In genomic region chr5:75510417-75510835, GRCh38 we compare ENCODE assay signal across 8 cellular contexts. TPM values are rescaled to one million over a fixed set of nuclear protein-coding genes. Genes with fewer than 3 reads are reported as not detected.
DNase-seq lines count a peak whose midpoint lies in the region; ATAC-seq, FAIRE-seq and TF ChIP-seq lines count a peak whose summit lies in the region.

No MANE protein-coding gene starts in this region.

- H3K36me3 ChIP-seq in BJ (ENCODE audit: control insufficient read depth, insufficient read depth, low read length) (no peaks in the 10 kb centered on the region), MG63 (peaks cover 11% of the 10 kb centered on the region), HepG2 (replicated peaks in 1 of 2; ENCODE audit: control insufficient read depth in 1 of 2, insufficient read depth in 2 of 2, low read length in 2 of 2) (no peaks in the 10 kb centered on the region), thymus (ENCODE audit: control insufficient read depth, insufficient read depth) (no peaks in the 10 kb centered on the region)

- peak overlapping the region; percentile 83 for H3K27ac ChIP-seq in HepG2 (ENCODE audit: extremely low read length, insufficient read depth, low read length)
- peak overlapping the region; percentile 91 for H3K27ac ChIP-seq in thymus (ENCODE audit: low read depth)

- TF ChIP-seq EP300 in HepG2 (IDR thresholded peaks at IDR 0.05; ENCODE audit: low read depth in 2 of 2, low read length in 2 of 2) (no peak), HepG2 (CRISPR knock-in tag; IDR thresholded peaks at IDR 0.05; ENCODE audit: borderline replicate concordance) (no peak)

- TF ChIP-seq RAD21 in HepG2 (CRISPR knock-in tag; IDR thresholded peaks at IDR 0.05), result no peak

- TF ChIP-seq POLR2A in HepG2 (IDR thresholded peaks at IDR 0.05; ENCODE audit: insufficient read depth in 1 of 2, low read depth in 2 of 2, low read length in 2 of 2), result no peak

- TF ChIP-seq CTCF in BJ (IDR thresholded peaks at IDR 0.05; ENCODE audit: insufficient read depth, low read depth, low read length) (no peak), HepG2 (CRISPR knock-in tag; IDR thresholded peaks at IDR 0.05) (no peak)

- no TSS peak for BruUV-seq in HepG2 (replicated peaks; lab: Mats Ljungman, UMichigan)

- H3K27me3 ChIP-seq in BJ (ENCODE audit: control insufficient read depth, insufficient read depth, low read length) (no peaks in the 10 kb centered on the region), MG63 (no peaks in the 10 kb centered on the region), HepG2 (ENCODE audit: control insufficient read depth in 1 of 2, insufficient read depth in 2 of 2, low read length in 2 of 2) (no peaks in the 10 kb centered on the region; a peak in 1 of 5 replicates), thymus (ENCODE audit: control insufficient read depth, insufficient read depth) (no peaks in the 10 kb centered on the region)

- H2AFZ ChIP-seq in HepG2 (ENCODE audit: low read length), result no peak overlapping the region

- H3K4me2 ChIP-seq in HepG2 (ENCODE audit: low read depth, low read length), result peak overlapping the region; percentile 75

- H3K4me3 ChIP-seq in BJ (ENCODE audit: low read depth, low read length) (peak overlapping the region; percentile 91), MG63 (peak overlapping the region; percentile 69), HepG2 (replicated peaks in 1 of 3; ENCODE audit: insufficient read depth in 1 of 3, low read depth in 2 of 3, low read length in 3 of 3) (peak overlapping the region; percentile 88 to 96 (median 89)), thymus (ENCODE audit: low read length) (peak overlapping the region; percentile 86)

- no peak for FAIRE-seq in HepG2 (lab: Jason Lieb, UNC)

- CTCF ChIA-PET in BJ (lab: Yijun Ruan, JAX) (no interaction called here), HepG2 (lab: Yijun Ruan, JAX; ENCODE audit: low intra/inter-chr PET ratio, low total read pairs) (no interaction called here)

- H3K27ac Mint-ChIP-seq in central memory CD8-positive, alpha-beta T cell (ENCODE audit: low read depth), result peak overlapping the region; percentile 91

- no peaks in the 10 kb centered on the region for H3K27me3 Mint-ChIP-seq in central memory CD8-positive, alpha-beta T cell

- WGBS in HepG2 (ENCODE audit: low lambda C conversion rate), result 0% methylated on average over 15 of the region's 15 CpGs
- under 1% methylated on average over 15 of the region's 15 CpGs for WGBS in thymus

- in situ Hi-C loops in HepG2 (cut with HindIII; ENCODE audit: extremely low pct_ligation_motif_present, low pct_unique_long_range_greater_than_20kb), result loop anchor here (25.0 kb wide), 1 partner anchor 823 kb away; the partner anchor contains the start of gene HEXB

- H3K9me3 ChIP-seq in MG63 (no peaks in the 10 kb centered on the region), HepG2 (ENCODE audit: low read length) (no peaks in the 10 kb centered on the region), thymus (ENCODE audit: control insufficient read depth) (no peaks in the 10 kb centered on the region)

- ATAC-seq in GM21367 (IDR thresholded peaks at IDR 0.05; ENCODE audit: unreplicated experiment) (peak; percentile 4), HepG2 (peak; percentile 28), GM19397 (IDR thresholded peaks at IDR 0.05; ENCODE audit: unreplicated experiment) (no peak)
- no peak for ATAC-seq in central memory CD8-positive, alpha-beta T cell (replicated peaks; ENCODE audit: extremely low read depth, poor library complexity, severe bottlenecking)

- peak overlapping the region; percentile 87 for H3K9ac ChIP-seq in HepG2 (ENCODE audit: insufficient read depth, low read depth, low read length)

- POLR2A ChIA-PET in BJ (lab: Charles Lee), result no interaction called here
- POLR2A ChIA-PET in HepG2 (lab: Yijun Ruan, JAX), result no interaction called here

- peak overlapping the region; percentile 89 for H3K4me3 Mint-ChIP-seq in central memory CD8-positive, alpha-beta T cell

- H3K4me1 Mint-ChIP-seq in central memory CD8-positive, alpha-beta T cell, result peaks cover 43% of the 10 kb centered on the region

- intact Hi-C loops in HepG2 (cut with micrococcal nuclease; ENCODE audit: unreplicated experiment), result loop anchor here (10.0 kb wide), 1 partner anchor 174 kb away; no protein-coding TSS in a partner anchor

- peaks cover 5% of the 10 kb centered on the region for H3K36me3 Mint-ChIP-seq in central memory CD8-positive, alpha-beta T cell (ENCODE audit: insufficient read depth)

- no peaks in the 10 kb centered on the region for H3K9me3 Mint-ChIP-seq in central memory CD8-positive, alpha-beta T cell

- peaks cover 19% of the 10 kb centered on the region for H4K20me1 ChIP-seq in HepG2 (ENCODE audit: insufficient read depth, low read length)

- DNase-seq in BJ (ENCODE audit: low read depth) (no peak), MG63 (no peak), HepG2 (ENCODE audit: low spot score) (peak; percentile 6), GM19238 (ENCODE audit: insufficient read length, low spot score) (no peak)
- no peak for DNase-seq in central memory CD8-positive, alpha-beta T cell (ENCODE audit: low spot score in 2 of 2)

- H3K79me2 ChIP-seq in HepG2 (ENCODE audit: insufficient read depth, low read length), result peaks cover 68% of the 10 kb centered on the region

- H3K4me1 ChIP-seq in HepG2 (ENCODE audit: insufficient read depth, low read length) (peaks cover 43% of the 10 kb centered on the region), thymus (ENCODE audit: control insufficient read depth, insufficient read depth, low read length) (peaks cover 7% of the 10 kb centered on the region)

TF ChIP-seq in HepG2, 621 proteins besides CTCF, POLR2A, EP300 and RAD21 (continues in another document):
- TF ChIP-seq ZNF605 (CRISPR knock-in tag; IDR thresholded peaks at IDR 0.05) (0 out of 2 replicates have a peak, but pooled peaks have one; percentile 6), RXRB (CRISPR knock-in tag; IDR thresholded peaks at IDR 0.05; ENCODE audit: borderline replicate concordance) (peak; percentile 2; the same call in 1 of the 2 replicates), ARNT2 (CRISPR knock-in tag; IDR thresholded peaks at IDR 0.05; ENCODE audit: low read depth) (0 out of 2 replicates have a peak, but pooled peaks have one; percentile 3), ZNF337 (CRISPR knock-in tag; IDR thresholded peaks at IDR 0.05; ENCODE audit: borderline replicate concordance, low read depth) (0 out of 2 replicates have a peak, but pooled peaks have one; percentile 8)

RNA-seq across cellular contexts. Expression of gene CERT1, which starts 1.0 kb away (rescaled TPM):
- polyA plus RNA-seq in BJ (2011; rRNA removed) (4.5 and 9.5 TPM in 2 replicates), HepG2 (2011; rRNA removed) (8.2 and 8.6 TPM in 2 replicates), thymus (27.1 TPM)
- polyA minus RNA-seq in BJ (2011; rRNA and poly(A)+ RNA removed), result 17.2 and 24.6 TPM in 2 replicates
- 7.6 and 11.1 TPM in 2 replicates for total RNA-seq in MG63 (2014; rRNA removed; shearing (Covaris generic); ENCODE audit: low replicate concordance)
- total RNA-seq in HepG2 (2016; rRNA removed; fragmentation: Illumina TruSeq; extraction: Trizol), result 12.7 and 23.6 TPM in 2 replicates
- total RNA-seq in HepG2 (2016; cell fraction: cytosol; rRNA removed; fragmentation: Illumina TruSeq; extraction: Trizol; ENCODE audit: low read depth), result 6.2 and 10.7 TPM in 2 replicates
- 12.7 and 24.8 TPM in 2 replicates for total RNA-seq in HepG2 (2016; cell fraction: insoluble cytoplasmic fraction; rRNA removed; fragmentation: Illumina TruSeq; extraction: Trizol)
- 6.2 and 7.1 TPM in 2 replicates for total RNA-seq in HepG2 (2016; cell fraction: membrane; rRNA removed; fragmentation: Illumina TruSeq; extraction: Trizol)
- total RNA-seq in HepG2 (2016; cell fraction: nucleus; rRNA removed; fragmentation: Illumina TruSeq; extraction: Trizol), result 17.7 and 20.0 TPM in 2 replicates
- 3.4 and 4.2 TPM in 2 replicates for polyA plus RNA-seq in HepG2 (2011; cell fraction: cytosol; rRNA removed)
- 9.5 and 10.2 TPM in 2 replicates for polyA plus RNA-seq in HepG2 (2011; cell fraction: nucleus; rRNA removed)
- polyA plus RNA-seq in HepG2 (2012), result 15.3 and 20.7 TPM in 2 replicates
- polyA plus RNA-seq in HepG2 (2016; cell fraction: cytosol; fragmentation: Illumina TruSeq; extraction: Trizol; ENCODE audit: low read depth), result 0.44 and 0.67 TPM in 2 replicates
- polyA plus RNA-seq in HepG2 (2016; cell fraction: insoluble cytoplasmic fraction; fragmentation: Illumina TruSeq; extraction: Trizol; ENCODE audit: low read depth), result 19.8 and 21.8 TPM in 2 replicates
- 2.1 and 2.8 TPM in 2 replicates for polyA plus RNA-seq in HepG2 (2016; cell fraction: membrane; fragmentation: Illumina TruSeq; extraction: Trizol; ENCODE audit: low read depth)
- polyA plus RNA-seq in HepG2 (2016; cell fraction: nucleus; fragmentation: Illumina TruSeq; extraction: Trizol; ENCODE audit: insufficient read depth, low read depth), result 17.9 and 18.3 TPM in 2 replicates
- 11.3 and 12.2 TPM in 2 replicates for polyA minus RNA-seq in HepG2 (2011; rRNA and poly(A)+ RNA removed; ENCODE audit: low replicate concordance)
- polyA minus RNA-seq in HepG2 (2011; cell fraction: cytosol; rRNA and poly(A)+ RNA removed), result 14.3 and 17.3 TPM in 2 replicates
- polyA minus RNA-seq in HepG2 (2011; cell fraction: nucleus; rRNA and poly(A)+ RNA removed), result 46.6 and 47.9 TPM in 2 replicates

RNA-seq across cellular contexts. Expression of gene POLK, which starts 1.3 kb away (rescaled TPM):
- polyA plus RNA-seq in BJ (2011; rRNA removed) (11.8 and 26.1 TPM in 2 replicates), HepG2 (2011; rRNA removed) (7.8 and 8.6 TPM in 2 replicates), thymus (10.2 TPM)
- 15.0 and 22.2 TPM in 2 replicates for polyA minus RNA-seq in BJ (2011; rRNA and poly(A)+ RNA removed)
- total RNA-seq in MG63 (2014; rRNA removed; shearing (Covaris generic); ENCODE audit: low replicate concordance), result 10.9 and 24.0 TPM in 2 replicates
- 11.7 and 17.2 TPM in 2 replicates for total RNA-seq in HepG2 (2016; rRNA removed; fragmentation: Illumina TruSeq; extraction: Trizol)
- 1.6 and 2.7 TPM in 2 replicates for total RNA-seq in HepG2 (2016; cell fraction: cytosol; rRNA removed; fragmentation: Illumina TruSeq; extraction: Trizol; ENCODE audit: low read depth)
- 11.7 and 17.1 TPM in 2 replicates for total RNA-seq in HepG2 (2016; cell fraction: insoluble cytoplasmic fraction; rRNA removed; fragmentation: Illumina TruSeq; extraction: Trizol)
- 4.0 and 4.1 TPM in 2 replicates for total RNA-seq in HepG2 (2016; cell fraction: membrane; rRNA removed; fragmentation: Illumina TruSeq; extraction: Trizol)
- total RNA-seq in HepG2 (2016; cell fraction: nucleus; rRNA removed; fragmentation: Illumina TruSeq; extraction: Trizol), result 16.5 and 20.9 TPM in 2 replicates
- polyA plus RNA-seq in HepG2 (2011; cell fraction: cytosol; rRNA removed), result 2.6 and 3.4 TPM in 2 replicates
- 4.9 and 5.8 TPM in 2 replicates for polyA plus RNA-seq in HepG2 (2011; cell fraction: nucleus; rRNA removed)
- 5.9 and 6.9 TPM in 2 replicates for polyA plus RNA-seq in HepG2 (2012)
- polyA plus RNA-seq in HepG2 (2016; cell fraction: cytosol; fragmentation: Illumina TruSeq; extraction: Trizol; ENCODE audit: low read depth), result 0.16 TPM in 2 replicates
- 6.5 and 6.8 TPM in 2 replicates for polyA plus RNA-seq in HepG2 (2016; cell fraction: insoluble cytoplasmic fraction; fragmentation: Illumina TruSeq; extraction: Trizol; ENCODE audit: low read depth)
- polyA plus RNA-seq in HepG2 (2016; cell fraction: membrane; fragmentation: Illumina TruSeq; extraction: Trizol; ENCODE audit: low read depth), result 0.63 and 0.77 TPM in 2 replicates
- 10.7 and 11.2 TPM in 2 replicates for polyA plus RNA-seq in HepG2 (2016; cell fraction: nucleus; fragmentation: Illumina TruSeq; extraction: Trizol; ENCODE audit: insufficient read depth, low read depth)
- 3.7 and 13.3 TPM in 2 replicates for polyA minus RNA-seq in HepG2 (2011; rRNA and poly(A)+ RNA removed; ENCODE audit: low replicate concordance)
- 6.9 and 7.8 TPM in 2 replicates for polyA minus RNA-seq in HepG2 (2011; cell fraction: cytosol; rRNA and poly(A)+ RNA removed)
- 28.2 and 32.2 TPM in 2 replicates for polyA minus RNA-seq in HepG2 (2011; cell fraction: nucleus; rRNA and poly(A)+ RNA removed)

Comparison
In these comparisons a context has a peak if more than half of its experiments do, and no peak if none do; other contexts are left out.
1. ATAC-seq: peak in GM21367 (single experiment) and HepG2 (single experiment); none in central memory CD8-positive, alpha-beta T cell (single experiment) and GM19397 (single experiment).
2. Peak in every context shown above with its lines, with median percentiles within 50 percentile points of each other: H3K4me3 ChIP-seq.